In genomic region chr12:122713491-122714188, GRCh38 we compare ENCODE assay signal across 12 cellular contexts. TPM values are rescaled to one million over a fixed set of nuclear protein-coding genes. Genes with fewer than 3 reads are reported as not detected.
A peak's percentile ranks its signal among the peaks of the same experiment; 100 is the strongest.
DNase-seq lines count a peak whose midpoint lies in the region; ATAC-seq, FAIRE-seq and TF ChIP-seq lines count a peak whose summit lies in the region.
"Not testable (repeated sequence)": the region's sequence is repeated elsewhere in the genome, so short reads cannot be mapped to it uniquely, and the experiment has no call there.
"Had no signal": no experiment of that assay in that cellular context is flagged by ENCODE, and none has a peak within 500 bp of the region (broad histone marks: within the 10 kb centered on the region; RNA-seq: fewer than 3 reads in every experiment).

No MANE protein-coding gene starts in this region.

- peak; percentile 35; the same call in 1 of the 2 replicates for ATAC-seq in PC-3
- peak; percentile 63 for ATAC-seq in GM12878
- peak; percentile 67 to 93 for ATAC-seq in left cardiac atrium
- ATAC-seq in lower lobe of right lung, result peak; percentile 55 to 60

- CTCF ChIA-PET in PC-3 (lab: Charles Lee); GM12878 (lab: Yijun Ruan, JAX): not testable (repeated sequence)

- not testable (repeated sequence) for TF ChIP-seq RAD21 in GM12878 (IDR thresholded peaks at IDR 0.05; ENCODE audit: insufficient read depth, low read depth, low read length)

- peak; percentile 17 for FAIRE-seq in GM12892 (lab: Jason Lieb, UNC)
- peak; percentile 69 for FAIRE-seq in GM12878 (lab: Jason Lieb, UNC)

- intact Hi-C loops in PC-3 (cut with micrococcal nuclease); GM12878 (cut with micrococcal nuclease; ENCODE audit: unreplicated experiment); left cardiac atrium (cut with DNase I); lower lobe of right lung (cut with DNase I): not testable (repeated sequence)

- H3K9ac ChIP-seq in PC-3 (ENCODE audit: low read length); GM12878 (ENCODE audit: control insufficient read depth, insufficient read depth, low read length): not testable (repeated sequence)

- not testable (repeated sequence) for H3K27me3 ChIP-seq in PC-3 (ENCODE audit: low read length); GM12878 (replicated peaks in 1 of 2; ENCODE audit: control insufficient read depth in 2 of 2, insufficient read depth in 2 of 2, low read length in 1 of 2); esophagus (ENCODE audit: control insufficient read depth in 1 of 2, insufficient read depth in 2 of 2, low read length in 2 of 2); lower lobe of right lung (ENCODE audit: low read depth)

- not testable (repeated sequence) for BruUV-seq in PC-3 (replicated peaks; lab: Mats Ljungman, UMichigan); GM12878 (replicated peaks; lab: Mats Ljungman, UMichigan)

- H3K36me3 ChIP-seq in PC-3 (ENCODE audit: low read depth, low read length); GM12878 (ENCODE audit: control insufficient read depth in 2 of 2, insufficient read depth in 2 of 2, low read length in 1 of 2); esophagus (ENCODE audit: control insufficient read depth in 2 of 2, insufficient read depth in 2 of 2, low read length in 1 of 2); lower lobe of right lung: not testable (repeated sequence)

- not testable (repeated sequence) for H3K4me1 ChIP-seq in PC-3 (ENCODE audit: insufficient read depth, low read length); GM12878 (ENCODE audit: control insufficient read depth, insufficient read depth, low read length); esophagus (ENCODE audit: control insufficient read depth in 2 of 2, insufficient read depth in 2 of 2, low read length in 1 of 2); lower lobe of right lung

- H3K4me2 ChIP-seq in PC-3 (ENCODE audit: low read length); GM12878 (ENCODE audit: control insufficient read depth, insufficient read depth): not testable (repeated sequence)

- POLR2A ChIA-PET in PC-3 (lab: Charles Lee; ENCODE audit: unreplicated experiment); GM12878 (lab: Charles Lee): not testable (repeated sequence)

- H3K4me3 ChIP-seq in PC-3 (ENCODE audit: low read length); GM12878; lower lobe of right lung: not testable (repeated sequence)
- H3K4me3 ChIP-seq in esophagus (ENCODE audit: low read depth in 1 of 2, low read length in 2 of 2) (peak overlapping the region in 1 of 2 donors; percentile 39), skin epidermis (peak overlapping the region in 3 of 7 experiments; percentile 6 to 31 (median 13))

- H3K9me3 ChIP-seq in PC-3 (ENCODE audit: low read length); GM12878 (replicated peaks; ENCODE audit: control insufficient read depth, insufficient read depth, low read length); esophagus (ENCODE audit: control insufficient read depth in 2 of 2, insufficient read depth in 1 of 2, low read depth in 1 of 2, low read length in 1 of 2); lower lobe of right lung: not testable (repeated sequence)

- SMC1A ChIA-PET in GM12878 (lab: Charles Lee; ENCODE audit: uncharacterized antibody, unreplicated experiment), result not testable (repeated sequence)

- not testable (repeated sequence) for TF ChIP-seq POLR2A in GM12892 (IDR thresholded peaks at IDR 0.05; ENCODE audit: low read depth, low read length); GM12878 (IDR thresholded peaks at IDR 0.05; ENCODE audit: low read depth, low read length)

- not testable (repeated sequence) for TF ChIP-seq CTCF in PC-3 (conservative IDR thresholded peaks at IDR 0.05; ENCODE audit: low read depth, low read length); GM12878 (IDR thresholded peaks at IDR 0.05 in 2 of 3, conservative IDR thresholded peaks at IDR 0.05 in 1 of 3; ENCODE audit: control insufficient read depth in 2 of 3, extremely low read depth in 1 of 3, insufficient read depth in 1 of 3, low read depth in 3 of 3, low read length in 3 of 3); lower lobe of right lung (IDR thresholded peaks at IDR 0.05)

- DNase-seq in GM12892 (ENCODE audit: insufficient read length); PC-3; GM12878 (ENCODE audit: low read depth, low spot score); left cardiac atrium; lower lobe of right lung: not testable (repeated sequence)

- H3F3A ChIP-seq in PC-3 (ENCODE audit: low read length, unreplicated experiment), result not testable (repeated sequence)

- not testable (repeated sequence) for TF ChIP-seq EP300 in GM12878 (IDR thresholded peaks at IDR 0.05; ENCODE audit: borderline replicate concordance in 1 of 2, control insufficient read depth in 1 of 2, low read depth in 2 of 2, low read length in 2 of 2)

- H3K9me2 ChIP-seq in PC-3 (replicated peaks; ENCODE audit: low read length), result not testable (repeated sequence)

- H3K27ac ChIP-seq in PC-3 (ENCODE audit: low read length); GM12878 (ENCODE audit: control insufficient read depth, insufficient read depth); lower lobe of right lung: not testable (repeated sequence)
- H3K27ac ChIP-seq in esophagus (ENCODE audit: low read depth in 2 of 2, low read length in 1 of 2), result peak overlapping the region; percentile 55 to 64
- peak overlapping the region in 11 of 21 experiments; percentile 26 to 72 (median 59) for H3K27ac ChIP-seq in skin epidermis

- in situ Hi-C loops in GM12878 (cut with MboI), result not testable (repeated sequence)

- H3K79me2 ChIP-seq in PC-3 (ENCODE audit: low read length); GM12878 (ENCODE audit: control insufficient read depth, insufficient read depth, low read length): not testable (repeated sequence)

- RAD21 ChIA-PET in GM12878 (lab: Charles Lee; ENCODE audit: unreplicated experiment), result not testable (repeated sequence)

- H2AFZ ChIP-seq in PC-3 (ENCODE audit: low read length); GM12878 (ENCODE audit: control insufficient read depth, low read depth, low read length): not testable (repeated sequence)

- 33% methylated on average over 3 of the region's 10 CpGs for WGBS in GM12878 (ENCODE audit: insufficient coverage, insufficient replicate concordance, low lambda C conversion rate, missing lambda C conversion rate)
- 32 to 53% methylated on average over 3 of the region's 10 CpGs for WGBS in esophagus, 2 donors

- not testable (repeated sequence) for H4K20me1 ChIP-seq in PC-3 (ENCODE audit: low read length); GM12878 (ENCODE audit: control insufficient read depth, insufficient read depth)

RNA-seq across cellular contexts. Expression of gene HCAR3, which starts 3.0 kb away (rescaled TPM):
- 1.3 TPM for polyA plus RNA-seq in GM12892 (2012; ENCODE audit: missing spikeins)
- total RNA-seq in PC-3 (2014; rRNA removed), result not detected in 2 replicates
- 1.2 and 1.3 TPM in 2 replicates for total RNA-seq in GM12878 (2013; cell fraction: nucleolus; rRNA removed)
- total RNA-seq in GM12878 (2014; rRNA removed), result 1.0 and 1.2 TPM in 2 replicates
- 2.0 and 2.4 TPM in 2 replicates for total RNA-seq in GM12878 (2014; rRNA removed; fragmentation: Illumina TruSeq; extraction: Trizol)
- total RNA-seq in GM12878 (2021), result 1.9 and 2.2 TPM in 2 replicates
- 0.79 TPM for polyA plus RNA-seq in GM12878 (2011; ENCODE audit: low read depth)
- 0.50 and 0.57 TPM in 2 replicates for polyA plus RNA-seq in GM12878 (2011; rRNA removed)
- polyA plus RNA-seq in GM12878 (2011; cell fraction: cytosol; rRNA removed), result 0.61 and 0.69 TPM in 2 replicates
- 0.32 and 0.46 TPM in 2 replicates for polyA plus RNA-seq in GM12878 (2011; cell fraction: nucleus; rRNA removed)
- polyA plus RNA-seq in GM12878 (2012), result 1.4 and 1.6 TPM in 2 replicates
- polyA plus RNA-seq in GM12878 (2014; fragmentation: Illumina TruSeq; extraction: Trizol), result 2.4 and 3.1 TPM in 2 replicates
- 1 to 10 TPM; 2.2 to 3.0 TPM for polyA plus RNA-seq in GM12878 (2014; fragmentation: Nextera tagmentation; extraction: Ambion mirVana)
- polyA plus RNA-seq in GM12878 (2014; rRNA removed), result 1.5 and 2.4 TPM in 2 replicates
- 1 to 10 TPM; 1.6 to 2.2 TPM for polyA plus RNA-seq in GM12878 (2016; fragmentation: Nextera tagmentation; extraction: Ambion mirVana)
- polyA minus RNA-seq in GM12878 (2011; rRNA and poly(A)+ RNA removed), result 1.2 and 1.5 TPM in 2 replicates
- not detected in 2 replicates for polyA minus RNA-seq in GM12878 (2011; cell fraction: cytosol; rRNA and poly(A)+ RNA removed)
- polyA minus RNA-seq in GM12878 (2011; cell fraction: nucleus; rRNA and poly(A)+ RNA removed), result 0.60 and 1.1 TPM in 2 replicates
- polyA plus RNA-seq in esophagus, result 10 to 100 TPM in 1 of 2 donors, 1 to 10 TPM in 1; 7.5 to 10.2 TPM
- 1 to 10 TPM in 1 of 2 donors, under 1 TPM in 1; 0.29 to 1.4 TPM for total RNA-seq in left cardiac atrium
- 6.9 TPM for total RNA-seq in lower lobe of right lung
- total RNA-seq: CD4-positive, alpha-beta memory T cell; Daoy; G401; H1 had no signal
- polyA plus RNA-seq: CD4-positive, alpha-beta memory T cell; H1; IgD-negative memory B cell had no signal

RNA-seq across cellular contexts. Expression of gene HCAR2, which starts 10.5 kb away (rescaled TPM):
- not detected for polyA plus RNA-seq in GM12892 (2012; ENCODE audit: missing spikeins)
- 0.17 TPM in 1 of 2 replicates, not detected in the other for total RNA-seq in PC-3 (2014; rRNA removed)
- total RNA-seq in GM12878 (2013; cell fraction: nucleolus; rRNA removed), result 0.25 and 0.39 TPM in 2 replicates
- 0.22 and 0.34 TPM in 2 replicates for total RNA-seq in GM12878 (2014; rRNA removed)
- total RNA-seq in GM12878 (2014; rRNA removed; fragmentation: Illumina TruSeq; extraction: Trizol), result 0.22 and 0.37 TPM in 2 replicates
- 0.13 and 0.28 TPM in 2 replicates for total RNA-seq in GM12878 (2021)
- polyA plus RNA-seq in GM12878 (2011; ENCODE audit: low read depth), result not detected
- 0.16 and 0.19 TPM in 2 replicates for polyA plus RNA-seq in GM12878 (2011; rRNA removed)
- 0.18 and 0.27 TPM in 2 replicates for polyA plus RNA-seq in GM12878 (2011; cell fraction: cytosol; rRNA removed)
- polyA plus RNA-seq in GM12878 (2011; cell fraction: nucleus; rRNA removed), result 0.19 and 0.25 TPM in 2 replicates
- polyA plus RNA-seq in GM12878 (2012), result 0.32 and 0.37 TPM in 2 replicates
- 0.25 and 0.93 TPM in 2 replicates for polyA plus RNA-seq in GM12878 (2014; fragmentation: Illumina TruSeq; extraction: Trizol)
- under 1 TPM; 0.37 to 0.66 TPM for polyA plus RNA-seq in GM12878 (2014; fragmentation: Nextera tagmentation; extraction: Ambion mirVana)
- polyA plus RNA-seq in GM12878 (2014; rRNA removed), result 0.18 and 0.58 TPM in 2 replicates
- under 1 TPM; 0.43 to 0.48 TPM for polyA plus RNA-seq in GM12878 (2016; fragmentation: Nextera tagmentation; extraction: Ambion mirVana)
- 0.26 and 0.59 TPM in 2 replicates for polyA minus RNA-seq in GM12878 (2011; rRNA and poly(A)+ RNA removed)
- not detected in 2 replicates for polyA minus RNA-seq in GM12878 (2011; cell fraction: cytosol; rRNA and poly(A)+ RNA removed)
- 0.12 and 0.29 TPM in 2 replicates for polyA minus RNA-seq in GM12878 (2011; cell fraction: nucleus; rRNA and poly(A)+ RNA removed)
- 10 to 100 TPM; 35.6 to 53.2 TPM for polyA plus RNA-seq in esophagus
- 1 to 10 TPM; 3.3 to 4.4 TPM for total RNA-seq in left cardiac atrium
- 26.2 TPM for total RNA-seq in lower lobe of right lung
- total RNA-seq: CD4-positive, alpha-beta memory T cell; Daoy; G401; H1 had no signal
- polyA plus RNA-seq: CD4-positive, alpha-beta memory T cell; H1; IgD-negative memory B cell had no signal

RNA-seq across cellular contexts. Expression of gene HCAR1, which starts 17.0 kb away (rescaled TPM):
- polyA plus RNA-seq in GM12892 (2012; ENCODE audit: missing spikeins), result not detected
- total RNA-seq in PC-3 (2014; rRNA removed) (4.0 and 4.7 TPM in 2 replicates), GM12878 (2014; rRNA removed) (under 0.01 TPM in 1 of 2 replicates, not detected in the other), GM12878 (2014; rRNA removed; fragmentation: Illumina TruSeq; extraction: Trizol) (0.04 and 0.05 TPM in 2 replicates), GM12878 (2021) (0.05 TPM in 2 replicates), left cardiac atrium (1 to 10 TPM in 1 of 2 donors, under 1 TPM in 1; 0.50 to 1.4 TPM), lower lobe of right lung (1.6 TPM)
- 0.06 TPM in 1 of 2 replicates, not detected in the other for total RNA-seq in GM12878 (2013; cell fraction: nucleolus; rRNA removed)
- polyA plus RNA-seq in GM12878 (2011; ENCODE audit: low read depth), result not detected
- polyA plus RNA-seq in GM12878 (2011; rRNA removed) (not detected in 2 replicates), GM12878 (2014; fragmentation: Illumina TruSeq; extraction: Trizol) (0.01 and 0.03 TPM in 2 replicates), GM12878 (2014; fragmentation: Nextera tagmentation; extraction: Ambion mirVana) (not detected), GM12878 (2014; rRNA removed) (0.06 TPM in 1 of 2 replicates, not detected in the other), GM12878 (2016; fragmentation: Nextera tagmentation; extraction: Ambion mirVana) (not detected), esophagus (under 1 TPM; 0.15 to 0.18 TPM)
- not detected in 2 replicates for polyA plus RNA-seq in GM12878 (2011; cell fraction: cytosol; rRNA removed)
- polyA plus RNA-seq in GM12878 (2011; cell fraction: nucleus; rRNA removed), result not detected in 2 replicates
- 0.03 TPM in 1 of 2 replicates, not detected in the other for polyA plus RNA-seq in GM12878 (2012)
- polyA minus RNA-seq in GM12878 (2011; rRNA and poly(A)+ RNA removed), result not detected in 2 replicates
- polyA minus RNA-seq in GM12878 (2011; cell fraction: cytosol; rRNA and poly(A)+ RNA removed), result not detected in 2 replicates
- polyA minus RNA-seq in GM12878 (2011; cell fraction: nucleus; rRNA and poly(A)+ RNA removed), result not detected in 2 replicates
- total RNA-seq: G401, H1 had no signal
- polyA plus RNA-seq: CD4-positive, alpha-beta memory T cell; IgD-negative memory B cell had no signal

RNA-seq across cellular contexts. Expression of gene DENR, which starts 39.0 kb away (rescaled TPM):
- 58.3 TPM for polyA plus RNA-seq in GM12892 (2012; ENCODE audit: missing spikeins)
- total RNA-seq in PC-3 (2014; rRNA removed) (83.3 and 91.9 TPM in 2 replicates), GM12878 (2014; rRNA removed) (46.7 and 51.8 TPM in 2 replicates), GM12878 (2014; rRNA removed; fragmentation: Illumina TruSeq; extraction: Trizol) (60.4 and 61.4 TPM in 2 replicates), GM12878 (2021) (52.0 and 54.3 TPM in 2 replicates), left cardiac atrium (10 to 100 TPM; 22.9 to 26.5 TPM), lower lobe of right lung (30.9 TPM)
- total RNA-seq in GM12878 (2013; cell fraction: nucleolus; rRNA removed), result 71.4 and 71.6 TPM in 2 replicates
- 19.8 TPM for polyA plus RNA-seq in GM12878 (2011; ENCODE audit: low read depth)
- polyA plus RNA-seq in GM12878 (2011; rRNA removed) (55.6 and 96.0 TPM in 2 replicates), GM12878 (2014; fragmentation: Illumina TruSeq; extraction: Trizol) (67.8 and 74.6 TPM in 2 replicates), GM12878 (2014; fragmentation: Nextera tagmentation; extraction: Ambion mirVana) (10 to 100 TPM; 29.4 to 44.5 TPM), GM12878 (2014; rRNA removed) (50.9 and 61.1 TPM in 2 replicates), GM12878 (2016; fragmentation: Nextera tagmentation; extraction: Ambion mirVana) (10 to 100 TPM; 94.2 to 97.7 TPM), esophagus (10 to 100 TPM; 24.2 to 27.6 TPM)
- 28.4 and 28.7 TPM in 2 replicates for polyA plus RNA-seq in GM12878 (2011; cell fraction: cytosol; rRNA removed)
- 16.5 and 26.0 TPM in 2 replicates for polyA plus RNA-seq in GM12878 (2011; cell fraction: nucleus; rRNA removed)
- polyA plus RNA-seq in GM12878 (2012), result 37.3 and 39.8 TPM in 2 replicates
- polyA minus RNA-seq in GM12878 (2011; rRNA and poly(A)+ RNA removed), result 20.5 and 20.7 TPM in 2 replicates
- 9.4 and 11.6 TPM in 2 replicates for polyA minus RNA-seq in GM12878 (2011; cell fraction: cytosol; rRNA and poly(A)+ RNA removed)
- polyA minus RNA-seq in GM12878 (2011; cell fraction: nucleus; rRNA and poly(A)+ RNA removed), result 16.1 and 22.9 TPM in 2 replicates
